Comparison of ENCODE assay signal across 11 cellular contexts in genomic region chr6:133551847-133552331, GRCh38.
A peak's percentile ranks its signal among the peaks of the same experiment; 100 is the strongest.
DNase-seq lines count a peak whose midpoint lies in the region; TF ChIP-seq lines count a peak whose summit lies in the region.
"Had no signal": no experiment of that assay in that cellular context is flagged by ENCODE, and none has a peak within 500 bp of the region (broad histone marks: within the 10 kb centered on the region; RNA-seq: fewer than 3 reads in every experiment).

No MANE protein-coding gene starts in this region.

- no peaks in the 10 kb centered on the region for H3K79me2 ChIP-seq in ACC112 (ENCODE audit: control insufficient read depth, insufficient read depth, low read length, unreplicated experiment)

- H3K36me3 ChIP-seq in ACC112 (ENCODE audit: insufficient read depth, low read length) (no peaks in the 10 kb centered on the region), HUES48 (ENCODE audit: control insufficient read depth, insufficient read depth, low read length) (no peaks in the 10 kb centered on the region)

- H3K9me3 ChIP-seq in HUES48 (ENCODE audit: control insufficient read depth, insufficient read depth, low read length), result no peaks in the 10 kb centered on the region

- H3K27ac ChIP-seq in ACC112 (ENCODE audit: low read depth, low read length), result peak overlapping the region; percentile 70
- H3K27ac ChIP-seq in HUES48 (ENCODE audit: low read depth, low read length), result peak overlapping the region; percentile 64

- TF ChIP-seq CTCF in epithelial cell of esophagus (IDR thresholded peaks at IDR 0.05; ENCODE audit: insufficient read depth, low read depth, low read length, missing control alignments), result no peak

- H3K9ac ChIP-seq in HUES48 (ENCODE audit: low read depth, low read length), result no peak overlapping the region

- peaks cover 23% of the 10 kb centered on the region for H3K4me1 ChIP-seq in ACC112 (ENCODE audit: control insufficient read depth, insufficient read depth, low read length, unreplicated experiment)
- H3K4me1 ChIP-seq in HUES48 (ENCODE audit: control insufficient read depth, insufficient read depth, low read length), result peaks cover 26% of the 10 kb centered on the region

- DNase-seq in epithelial cell of esophagus (ENCODE audit: low read depth) (peak; percentile 57), myocyte (ENCODE audit: low read depth) (peak; percentile 98), NCI-H69 (lab: John Stamatoyannopoulos, UW) (no peak), NAMALWA (ENCODE audit: low spot score) (no peak), NCI-H1417 treated with DMSO at 0.1 percent for 48 hours (lab: John Stamatoyannopoulos, UW) (no peak)
- no peak for DNase-seq in activated T-cell treated with anti-CD3 and anti-CD28 coated beads, Interleukin-2, amount 50 U/mL, for 1 hour
- DNase-seq: activated gamma-delta T cell treated with Interleukin-2 at 50 U/mL for 16 hours; CD4-positive, CD25-positive, alpha-beta regulatory T cell; NCI-H2029 treated with DMSO at 0.1 percent for 48 hours had no signal

- H3K4me3 ChIP-seq in ACC112 (ENCODE audit: low read depth, low read length) (peak overlapping the region; percentile 10; the same call in 1 of the 2 replicates), HUES48 (ENCODE audit: low read depth, low read length) (no peak overlapping the region), epithelial cell of esophagus (ENCODE audit: low read length) (no peak overlapping the region)

- H2AFZ ChIP-seq in ACC112 (ENCODE audit: low read length, unreplicated experiment), result peak overlapping the region; percentile 19

- H3K27me3 ChIP-seq in ACC112 (ENCODE audit: insufficient read depth, low read length) (no peaks in the 10 kb centered on the region), HUES48 (ENCODE audit: control insufficient read depth, insufficient read depth, low read length) (no peaks in the 10 kb centered on the region)

Comparison
In these comparisons a context has a peak if more than half of its experiments do, and no peak if none do; other contexts are left out.
1. DNase-seq: peak in epithelial cell of esophagus (single experiment) and myocyte (single experiment); none in activated T-cell treated with anti-CD3 and anti-CD28 coated beads, Interleukin-2, amount 50 U/mL, for 1 hour (single experiment), NCI-H69 (single experiment), NAMALWA (single experiment) and NCI-H1417 treated with DMSO at 0.1 percent for 48 hours (single experiment).